ENCODE assay signal across 9 cellular contexts in genomic region chr3:50155491-50155878, GRCh38. TPM values are rescaled to one million over a fixed set of nuclear protein-coding genes. Genes with fewer than 3 reads are reported as not detected.
DNase-seq lines count a peak whose midpoint lies in the region; ATAC-seq, FAIRE-seq and TF ChIP-seq lines count a peak whose summit lies in the region.
"Had no signal": no experiment of that assay in that cellular context is flagged by ENCODE, and none has a peak within 500 bp of the region (broad histone marks: within the 10 kb centered on the region; RNA-seq: fewer than 3 reads in every experiment).

No MANE protein-coding gene starts in this region.

- no peaks in the 10 kb centered on the region for H3K9me3 ChIP-seq in PC-3 (ENCODE audit: low read length)
- no peaks in the 10 kb centered on the region for H3K9me3 ChIP-seq in endothelial cell of umbilical vein (replicated peaks; ENCODE audit: control insufficient read depth, insufficient read depth, low read length)
- no peaks in the 10 kb centered on the region for H3K9me3 ChIP-seq in neuronal stem cell (replicated peaks in 1 of 2; ENCODE audit: control insufficient read depth in 2 of 2, insufficient read depth in 1 of 2, low read depth in 1 of 2, low read length in 2 of 2)

- TF ChIP-seq POLR2A in endothelial cell of umbilical vein (IDR thresholded peaks at IDR 0.05; ENCODE audit: low read depth, low read length): no peak

- no peak for FAIRE-seq in endothelial cell of umbilical vein (lab: Jason Lieb, UNC)

- dilution Hi-C loops in endothelial cell of umbilical vein (cut with MboI; ENCODE audit: extremely low pct_ligation_motif_present, low sequenced_read_pairs): no loop called here

- TF ChIP-seq CTCF in C4-2B (conservative IDR thresholded peaks at IDR 0.05) (no peak), PC-3 (conservative IDR thresholded peaks at IDR 0.05; ENCODE audit: low read depth, low read length) (no peak), endothelial cell of umbilical vein (IDR thresholded peaks at IDR 0.05; ENCODE audit: extremely low read depth in 1 of 2, insufficient read depth in 1 of 2, low read depth in 1 of 2, low read length in 2 of 2) (no peak)

- ATAC-seq in PC-3 (no peak), HG02623 (IDR thresholded peaks at IDR 0.05; ENCODE audit: unreplicated experiment) (no peak)

- H2BK120ac ChIP-seq in neuronal stem cell (ENCODE audit: low read depth, low read length): no peak overlapping the region

- CTCF ChIA-PET in PC-3 (lab: Charles Lee) (no interaction called here), endothelial cell of umbilical vein (lab: Charles Lee) (interaction anchor here (0.9 to 3.6 kb wide), 8 partner anchors 10 to 71 kb away, joined by 3 to 36 read pairs (median 4); partner anchors contain the start of gene GNAT1)

- no peaks in the 10 kb centered on the region for H3K9me1 ChIP-seq in endothelial cell of umbilical vein (replicated peaks; ENCODE audit: control insufficient read depth, extremely low read depth, insufficient read depth, low read length)

- no peak overlapping the region for H2BK12ac ChIP-seq in neuronal stem cell (ENCODE audit: low read length)

- H4K91ac ChIP-seq in neuronal stem cell (ENCODE audit: low read depth, low read length, poor library complexity): no peak overlapping the region

- H2AFZ ChIP-seq in PC-3 (ENCODE audit: low read length) (no peak overlapping the region), endothelial cell of umbilical vein (ENCODE audit: low read depth, low read length) (no peak overlapping the region), neuronal stem cell (ENCODE audit: low read length) (peak overlapping the region; percentile 71)

- H3K18ac ChIP-seq in neuronal stem cell (ENCODE audit: low read length): peak overlapping the region; percentile 96

- H3K4me2 ChIP-seq in PC-3 (ENCODE audit: low read length): peak overlapping the region; percentile 98
- H3K4me2 ChIP-seq in endothelial cell of umbilical vein (ENCODE audit: insufficient read depth, low read length): peak overlapping the region; percentile 78
- peak overlapping the region; percentile 93 for H3K4me2 ChIP-seq in neuronal stem cell (ENCODE audit: insufficient read depth, low read length, poor library complexity, severe bottlenecking)

- intact Hi-C loops in PC-3 (cut with micrococcal nuclease) (loop anchor here (1.0 to 5.0 kb wide), 3 partner anchors 34 to 72 kb away; no protein-coding TSS in a partner anchor), endothelial cell of umbilical vein (cut with micrococcal nuclease) (loop anchor here (1.0 to 5.0 kb wide), 2 partner anchors 34 to 82 kb away; partner anchors contain the start of gene GNAI2)

- peak overlapping the region; percentile 30 for H2BK5ac ChIP-seq in neuronal stem cell (ENCODE audit: low read length)

- H3K9ac ChIP-seq in PC-3 (ENCODE audit: low read length): peak overlapping the region; percentile 82
- H3K9ac ChIP-seq in endothelial cell of umbilical vein (replicated peaks; ENCODE audit: extremely low read depth, insufficient read depth, low read length): peak overlapping the region; percentile 39
- H3K9ac ChIP-seq in neuronal stem cell (ENCODE audit: low read depth, low read length, poor library complexity): peak overlapping the region; percentile 90

- peak overlapping the region; percentile 81 for H3K4me3 ChIP-seq in PC-3 (ENCODE audit: low read length)
- peak overlapping the region; percentile 29 to 77 (median 77) for H3K4me3 ChIP-seq in endothelial cell of umbilical vein (replicated peaks in 1 of 3; ENCODE audit: insufficient read depth in 1 of 3, low read depth in 1 of 3, low read length in 3 of 3)
- H3K4me3 ChIP-seq in neuronal stem cell (ENCODE audit: low read length in 2 of 2): peak overlapping the region; percentile 40 to 95

- no peaks in the 10 kb centered on the region for H3K27me3 ChIP-seq in PC-3 (ENCODE audit: low read length)
- no peaks in the 10 kb centered on the region for H3K27me3 ChIP-seq in endothelial cell of umbilical vein (ENCODE audit: control insufficient read depth in 2 of 2, insufficient read depth in 2 of 2, low read length in 2 of 2)
- peaks cover 0 to 86% (median 17%) of the 10 kb centered on the region in 3 experiments for H3K27me3 ChIP-seq in neuronal stem cell (ENCODE audit: control insufficient read depth in 3 of 3, insufficient read depth in 3 of 3, low read depth in 1 of 3, low read length in 3 of 3)

- H3K79me2 ChIP-seq in PC-3 (ENCODE audit: low read length): peaks cover 34% of the 10 kb centered on the region
- peaks cover 46% of the 10 kb centered on the region for H3K79me2 ChIP-seq in endothelial cell of umbilical vein (ENCODE audit: control insufficient read depth, insufficient read depth, low read length)

- H3K9me2 ChIP-seq in PC-3 (replicated peaks; ENCODE audit: low read length): no peaks in the 10 kb centered on the region

- WGBS in neuronal stem cell (ENCODE audit: extremely low coverage in 2 of 2, insufficient read length in 2 of 2, insufficient replicate concordance in 1 of 2), 2 donors: no CpG with 5 or more reads among the region's 37 CpGs

- peak overlapping the region; percentile 79 for H2BK15ac ChIP-seq in neuronal stem cell (ENCODE audit: low read length)

- POLR2A ChIA-PET in PC-3 (lab: Charles Lee; ENCODE audit: unreplicated experiment) (interaction anchor here (0.7 kb wide), 1 partner anchor 10 kb away, joined by 8 read pairs; no protein-coding TSS in a partner anchor), endothelial cell of umbilical vein (lab: Charles Lee) (interaction anchor here (1.2 to 1.7 kb wide), 2 partner anchors 9 to 80 kb away, joined by 3 to 10 read pairs; no protein-coding TSS in a partner anchor)

- H3K79me1 ChIP-seq in neuronal stem cell (ENCODE audit: low read depth, low read length): peaks cover 26% of the 10 kb centered on the region

- H3F3A ChIP-seq in PC-3 (ENCODE audit: low read length, unreplicated experiment): no peaks in the 10 kb centered on the region

- peak overlapping the region; percentile 89 for H3K14ac ChIP-seq in neuronal stem cell (ENCODE audit: low read length)

- H2AK5ac ChIP-seq in neuronal stem cell (ENCODE audit: low read depth, low read length): peak overlapping the region; percentile 92

- no TSS peak for BruUV-seq in PC-3 (replicated peaks; lab: Mats Ljungman, UMichigan)
- no TSS peak for BruUV-seq in endothelial cell of umbilical vein (replicated peaks; lab: Mats Ljungman, UMichigan)

- H3K23ac ChIP-seq in neuronal stem cell (ENCODE audit: low read depth, low read length, poor library complexity): peak overlapping the region; percentile 87

- H3K36me3 ChIP-seq in PC-3 (ENCODE audit: low read depth, low read length) (no peaks in the 10 kb centered on the region), endothelial cell of umbilical vein (ENCODE audit: control insufficient read depth in 2 of 2, extremely low read depth in 1 of 2, insufficient read depth in 2 of 2, low read length in 2 of 2) (no peaks in the 10 kb centered on the region), neuronal stem cell (replicated peaks in 1 of 2; ENCODE audit: control insufficient read depth in 2 of 2, insufficient read depth in 2 of 2, low read length in 2 of 2) (peaks cover 0 to 15% of the 10 kb centered on the region in 2 donors)

- H3K27ac ChIP-seq in C4-2B (peak overlapping the region; percentile 74), PC-3 (ENCODE audit: low read length) (no peak overlapping the region), endothelial cell of umbilical vein (ENCODE audit: insufficient read depth, low read depth, low read length) (peak overlapping the region; percentile 40), neuronal stem cell (replicated peaks; ENCODE audit: low read length) (peak overlapping the region; percentile 63)

- no peak overlapping the region for H4K8ac ChIP-seq in neuronal stem cell (ENCODE audit: low read depth, low read length)

- H3K4ac ChIP-seq in neuronal stem cell (ENCODE audit: low read length): no peak overlapping the region

- H3K4me1 ChIP-seq in PC-3 (ENCODE audit: insufficient read depth, low read length) (peaks cover 38% of the 10 kb centered on the region), endothelial cell of umbilical vein (ENCODE audit: control insufficient read depth, extremely low read depth, insufficient read depth, low read length) (peaks cover 55% of the 10 kb centered on the region), neuronal stem cell (ENCODE audit: control insufficient read depth in 2 of 2, insufficient read depth in 1 of 2, low read depth in 1 of 2, low read length in 2 of 2) (peaks cover 10 to 38% of the 10 kb centered on the region in 2 donors)

- H4K20me1 ChIP-seq in PC-3 (ENCODE audit: low read length) (0 out of 2 replicates have a peak, but pooled peaks cover 10% of the 10 kb centered on the region), endothelial cell of umbilical vein (replicated peaks; ENCODE audit: control insufficient read depth, extremely low read depth, insufficient read depth, low read length) (no peaks in the 10 kb centered on the region)

- DNase-seq in PC-3: no peak
- no peak for DNase-seq in endothelial cell of umbilical vein (ENCODE audit: low read depth, low spot score)
- DNase-seq in neuronal stem cell (ENCODE audit: low spot score): no peak
- no peak for DNase-seq in NCI-H146 treated with DMSO at 0.1 percent for 48 hours (lab: John Stamatoyannopoulos, UW; ENCODE audit: unreplicated experiment)
- no peak for DNase-seq in NCI-H748 treated with DMSO at 0.1 percent for 48 hours (lab: John Stamatoyannopoulos, UW)
- no peak for DNase-seq in cerebellar nuclear complex (lab: John Stamatoyannopoulos, UW)

RNA-seq across cellular contexts. Expression of gene SEMA3F, which starts 0.4 kb away (rescaled TPM):
- total RNA-seq in PC-3 (2014; rRNA removed) (47.3 and 50.5 TPM in 2 replicates), endothelial cell of umbilical vein (99.1 and 143 TPM in 2 replicates)
- 64.8 and 65.8 TPM in 2 replicates for polyA plus RNA-seq in endothelial cell of umbilical vein
- 52.6 and 61.9 TPM in 2 replicates for polyA plus RNA-seq in endothelial cell of umbilical vein (2011; cell fraction: cytosol; rRNA removed)
- polyA plus RNA-seq in endothelial cell of umbilical vein (2011; cell fraction: nucleus; rRNA removed): 74.4 and 75.9 TPM in 2 replicates
- polyA plus RNA-seq in endothelial cell of umbilical vein (2012): 91.4 and 101 TPM in 2 replicates
- 84.2 and 86.5 TPM in 2 replicates for polyA minus RNA-seq in endothelial cell of umbilical vein
- polyA minus RNA-seq in endothelial cell of umbilical vein (2011; cell fraction: cytosol; rRNA and poly(A)+ RNA removed): 32.9 TPM
- 35.4 and 43.0 TPM in 2 replicates for polyA minus RNA-seq in endothelial cell of umbilical vein (2011; cell fraction: nucleus; rRNA and poly(A)+ RNA removed)
- polyA plus RNA-seq in neuronal stem cell (2013, experiment 1 of 2): 68.0 TPM
- polyA plus RNA-seq in neuronal stem cell (2013, experiment 2 of 2): 67.2 TPM

RNA-seq across cellular contexts. Expression of gene GNAT1, which starts 35.9 kb away (rescaled TPM):
- 0.22 TPM in 1 of 2 replicates, not detected in the other for total RNA-seq in PC-3 (2014; rRNA removed)
- total RNA-seq in endothelial cell of umbilical vein: 0.77 and 0.78 TPM in 2 replicates
- polyA plus RNA-seq in endothelial cell of umbilical vein: 0.05 TPM in 1 of 2 replicates, not detected in the other
- 0.03 TPM in 1 of 2 replicates, not detected in the other for polyA plus RNA-seq in endothelial cell of umbilical vein (2011; cell fraction: cytosol; rRNA removed)
- polyA plus RNA-seq in endothelial cell of umbilical vein (2011; cell fraction: nucleus; rRNA removed): 0.40 and 0.55 TPM in 2 replicates
- polyA plus RNA-seq in endothelial cell of umbilical vein (2012): 0.16 TPM in 1 of 2 replicates, not detected in the other
- polyA minus RNA-seq in endothelial cell of umbilical vein: not detected in 2 replicates
- polyA minus RNA-seq in endothelial cell of umbilical vein (2011; cell fraction: cytosol; rRNA and poly(A)+ RNA removed): not detected
- polyA minus RNA-seq in endothelial cell of umbilical vein (2011; cell fraction: nucleus; rRNA and poly(A)+ RNA removed): 0.14 and 0.34 TPM in 2 replicates
- polyA plus RNA-seq in neuronal stem cell (2013, experiment 1 of 2): 0.03 TPM
- polyA plus RNA-seq in neuronal stem cell (2013, experiment 2 of 2): 0.04 TPM
- total RNA-seq: dermis microvascular lymphatic vessel endothelial cell had no signal

RNA-seq across cellular contexts. Expression of gene SLC38A3, which starts 49.6 kb away (rescaled TPM):
- total RNA-seq in PC-3 (2014; rRNA removed) (0.17 and 3.3 TPM in 2 replicates), endothelial cell of umbilical vein (0.60 and 0.65 TPM in 2 replicates)
- polyA plus RNA-seq in endothelial cell of umbilical vein: 0.94 and 1.1 TPM in 2 replicates
- polyA plus RNA-seq in endothelial cell of umbilical vein (2011; cell fraction: cytosol; rRNA removed): 0.21 and 0.23 TPM in 2 replicates
- polyA plus RNA-seq in endothelial cell of umbilical vein (2011; cell fraction: nucleus; rRNA removed): 1.0 and 1.2 TPM in 2 replicates
- 0.24 TPM in 1 of 2 replicates, not detected in the other for polyA plus RNA-seq in endothelial cell of umbilical vein (2012)
- not detected in 2 replicates for polyA minus RNA-seq in endothelial cell of umbilical vein
- not detected for polyA minus RNA-seq in endothelial cell of umbilical vein (2011; cell fraction: cytosol; rRNA and poly(A)+ RNA removed)
- polyA minus RNA-seq in endothelial cell of umbilical vein (2011; cell fraction: nucleus; rRNA and poly(A)+ RNA removed): 0.72 and 0.77 TPM in 2 replicates
- 3.5 TPM for polyA plus RNA-seq in neuronal stem cell (2013, experiment 1 of 2)
- 3.2 TPM for polyA plus RNA-seq in neuronal stem cell (2013, experiment 2 of 2)

Comparison
In these comparisons a context has a peak if more than half of its experiments do, and no peak if none do; other contexts are left out.
1. H3K9ac ChIP-seq: peak in every context shown above with its lines; median percentile 90 in neuronal stem cell; 82 in PC-3; 39 in endothelial cell of umbilical vein.